Comparison of ENCODE assay signal across 8 cellular contexts in genomic region chr1:112803906-112804762, GRCh38.
DNase-seq lines count a peak whose midpoint lies in the region; ATAC-seq and TF ChIP-seq lines count a peak whose summit lies in the region.

No MANE protein-coding gene starts in this region.

- no peaks in the 10 kb centered on the region for H3K9me3 Mint-ChIP-seq in naive B cell

- ATAC-seq in HG03280 (IDR thresholded peaks at IDR 0.05; ENCODE audit: unreplicated experiment) (peak; percentile 64), naive B cell (ENCODE audit: low read depth in 2 of 2) (peak; percentile 68 to 77)

- H3K36me3 Mint-ChIP-seq in naive B cell: no peaks in the 10 kb centered on the region

- peak; percentile 15 for DNase-seq in activated gamma-delta T cell treated with Interleukin-2 at 50 U/mL for 16 hours
- no peak for DNase-seq in activated gamma-delta T cell (lab: John Stamatoyannopoulos, UW)
- peak; percentile 88 for DNase-seq in NCI-H82 (lab: John Stamatoyannopoulos, UW)
- DNase-seq in activated CD8-positive, alpha-beta memory T cell treated with anti-CD3 and anti-CD28 coated beads for 24 hours: peak; percentile 72
- peak; percentile 66 to 70 for DNase-seq in erythroblast (lab: John Stamatoyannopoulos, UW)
- DNase-seq in naive B cell: peak; percentile 25
- peak in 48 of 49 donors; percentile 2 to 84 (median 62) for DNase-seq in substantia nigra (lab: John Stamatoyannopoulos, UW)

- H3K27me3 Mint-ChIP-seq in naive B cell: peaks cover 5 to 18% (median 8%) of the 10 kb centered on the region in 3 donors

- TF ChIP-seq POLR2A in erythroblast (IDR thresholded peaks at IDR 0.05; ENCODE audit: low read length): no peak

- no peak overlapping the region for H3K4me3 Mint-ChIP-seq in naive B cell

- H3K4me1 Mint-ChIP-seq in naive B cell: no peaks in the 10 kb centered on the region

- no peak overlapping the region for H3K27ac ChIP-seq in substantia nigra (ENCODE audit: low read depth, low read length, poor library complexity, severe bottlenecking)

- H3K27ac Mint-ChIP-seq in naive B cell: peak overlapping the region in 1 of 6 donors; percentile 61
